2 cellular contexts compared by ENCODE assay signal in genomic region chr4:140260227-140260626, GRCh38.
TF ChIP-seq lines count a peak whose summit lies in the region.

No MANE protein-coding gene starts in this region.

TF ChIP-seq in HCT116, 20 proteins besides CTCF, POLR2A, EP300 and RAD21:
- TF ChIP-seq FOSL1 (IDR thresholded peaks at IDR 0.05; ENCODE audit: low read depth) (peak; percentile 86), TCF7L2 (IDR thresholded peaks at IDR 0.05; ENCODE audit: borderline replicate concordance, extremely low read depth, insufficient read depth, insufficient read length) (no peak), ELF1 (IDR thresholded peaks at IDR 0.05; ENCODE audit: borderline replicate concordance, low read depth) (no peak), EGR1 (IDR thresholded peaks at IDR 0.05; ENCODE audit: low read depth) (no peak), POLR2AphosphoS5 (IDR thresholded peaks at IDR 0.05; ENCODE audit: low read depth, low read length) (peak; percentile 22; the same call in 1 of the 2 replicates), REST (IDR thresholded peaks at IDR 0.05; ENCODE audit: low read depth) (no peak), ATF3 (IDR thresholded peaks at IDR 0.05) (0 out of 2 replicates have a peak, but pooled peaks have one; percentile 38), SP1 (IDR thresholded peaks at IDR 0.05; ENCODE audit: low read depth) (peak; percentile 73), EZH2phosphoT487 (IDR thresholded peaks at IDR 0.05; ENCODE audit: borderline replicate concordance) (no peak), JUND (IDR thresholded peaks at IDR 0.05) (peak; percentile 79), ZNF274 (IDR thresholded peaks at IDR 0.05; ENCODE audit: low read depth, low read length) (no peak), ZBTB33 (IDR thresholded peaks at IDR 0.05; ENCODE audit: extremely low read depth, insufficient replicate concordance, low read length) (no peak), MAX (IDR thresholded peaks at IDR 0.05) (peak; percentile 89), EZH2 (IDR thresholded peaks at IDR 0.05) (no peak), CEBPB (IDR thresholded peaks at IDR 0.05; ENCODE audit: low read depth) (peak; percentile 68), YY1 (IDR thresholded peaks at IDR 0.05; ENCODE audit: extremely low read depth, insufficient replicate concordance, low read depth, low read length) (no peak), SRF (IDR thresholded peaks at IDR 0.05; ENCODE audit: low read depth) (peak; percentile 44; the same call in 1 of the 2 replicates), SIN3A (IDR thresholded peaks at IDR 0.05; ENCODE audit: low read depth) (no peak), ZFX (IDR thresholded peaks at IDR 0.05) (no peak), CBX3 (IDR thresholded peaks at IDR 0.05; ENCODE audit: low read depth) (peak; percentile 82)
TF ChIP-seq in HCT116: peak in this region for 9.

TF ChIP-seq in SK-N-SH, 30 proteins besides CTCF, POLR2A, EP300 and RAD21:
- TF ChIP-seq RXRA (IDR thresholded peaks at IDR 0.05; ENCODE audit: borderline replicate concordance, low read depth) = peak; percentile 34; the same call in 1 of the 2 replicates
- TF ChIP-seq IRF3 (IDR thresholded peaks at IDR 0.05; ENCODE audit: low read depth, low read length) = no peak
- peak; percentile 87 for TF ChIP-seq TCF12 (IDR thresholded peaks at IDR 0.05)
- peak; percentile 29; the same call in 1 of the 2 replicates for TF ChIP-seq POLR2AphosphoS5 (IDR thresholded peaks at IDR 0.05; ENCODE audit: low read depth, low read length)
- no peak for TF ChIP-seq EZH2phosphoT487 (IDR thresholded peaks at IDR 0.05; ENCODE audit: borderline replicate concordance, low read depth)
- TF ChIP-seq GABPA (IDR thresholded peaks at IDR 0.05; ENCODE audit: low read depth) = no peak
- no peak for TF ChIP-seq SMC3 (IDR thresholded peaks at IDR 0.05; ENCODE audit: low read depth, low read length)
- peak; percentile 54 for TF ChIP-seq PBX3 (IDR thresholded peaks at IDR 0.05)
- TF ChIP-seq GATA2 (CRISPR knock-in tag; IDR thresholded peaks at IDR 0.05) = no peak
- no peak for TF ChIP-seq FOXJ3 (CRISPR knock-in tag; IDR thresholded peaks at IDR 0.05)
- no peak for TF ChIP-seq CHD2 (IDR thresholded peaks at IDR 0.05; ENCODE audit: low read length, partially characterized antibody)
- no peak; the same call in 1 of the 2 replicates for TF ChIP-seq REST (IDR thresholded peaks at IDR 0.05; ENCODE audit: low read depth, low read length)
- no peak for TF ChIP-seq FOXM1 (IDR thresholded peaks at IDR 0.05; ENCODE audit: low read depth)
- peak; percentile 98 for TF ChIP-seq MAX (IDR thresholded peaks at IDR 0.05; ENCODE audit: low read depth)
- TF ChIP-seq RFX5 (IDR thresholded peaks at IDR 0.05; ENCODE audit: low read length) = no peak
- TF ChIP-seq FOSL2 (IDR thresholded peaks at IDR 0.05; ENCODE audit: borderline replicate concordance, low read depth) = peak; percentile 90
- no peak for TF ChIP-seq RCOR1 (IDR thresholded peaks at IDR 0.05; ENCODE audit: low read length)
- TF ChIP-seq ELF1 (IDR thresholded peaks at IDR 0.05) = no peak
- peak; percentile 73; the same call in 1 of the 2 replicates for TF ChIP-seq SIN3A (IDR thresholded peaks at IDR 0.05; ENCODE audit: borderline replicate concordance, low read depth, low read length)
- TF ChIP-seq JUND (IDR thresholded peaks at IDR 0.05) = peak; percentile 87
- TF ChIP-seq TEAD4 (IDR thresholded peaks at IDR 0.05; ENCODE audit: borderline replicate concordance, insufficient read depth) = peak; percentile 46; the same call in 1 of the 2 replicates
- TF ChIP-seq ZBTB33 (IDR thresholded peaks at IDR 0.05; ENCODE audit: borderline replicate concordance, low read depth) = no peak
- TF ChIP-seq YY1 (IDR thresholded peaks at IDR 0.05; ENCODE audit: low read depth) = no peak
- no peak; the same call in 1 of the 2 replicates for TF ChIP-seq MXI1 (IDR thresholded peaks at IDR 0.05; ENCODE audit: low read depth, low read length)
- TF ChIP-seq NRF1 (IDR thresholded peaks at IDR 0.05; ENCODE audit: low read depth, low read length) = no peak
- TF ChIP-seq TAF1 (IDR thresholded peaks at IDR 0.05; ENCODE audit: borderline replicate concordance, low read depth, low read length) = no peak
- TF ChIP-seq USF1 (IDR thresholded peaks at IDR 0.05; ENCODE audit: borderline replicate concordance, low read depth) = no peak
- no peak for TF ChIP-seq USF2 (IDR thresholded peaks at IDR 0.05; ENCODE audit: borderline replicate concordance, low read depth, low read length)
- TF ChIP-seq MEF2A (IDR thresholded peaks at IDR 0.05; ENCODE audit: borderline replicate concordance, low read depth) = 0 out of 2 replicates have a peak, but pooled peaks have one; percentile 14
- TF ChIP-seq NFIC (IDR thresholded peaks at IDR 0.05; ENCODE audit: borderline replicate concordance) = peak; percentile 26; the same call in 1 of the 2 replicates
